1 cellular context compared by ENCODE assay signal in the genomic region with DNA sequence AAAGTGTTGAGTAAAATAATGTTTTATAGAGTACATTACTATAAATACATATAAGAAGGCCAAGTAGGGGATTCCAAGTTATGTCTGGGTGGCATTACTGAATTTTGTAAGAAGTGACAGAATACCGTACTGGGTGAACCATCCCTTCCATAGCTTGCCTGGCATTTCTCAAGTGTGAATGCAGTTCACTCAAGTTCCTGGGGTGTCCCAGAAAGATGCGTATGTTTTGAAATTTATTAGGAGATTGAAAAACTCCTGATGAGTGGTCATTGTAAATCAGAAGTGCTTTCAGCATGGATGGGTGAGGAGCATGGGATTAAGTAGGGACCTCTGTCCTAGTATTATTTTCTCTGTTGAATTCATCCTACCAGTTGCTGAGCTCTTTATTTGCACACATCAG.
TF ChIP-seq lines count a peak whose summit lies in the region.

No MANE protein-coding gene starts in this region.

TF ChIP-seq in IMR-90, 13 proteins besides CTCF, POLR2A, EP300 and RAD21:
- TF ChIP-seq MAZ (IDR thresholded peaks at IDR 0.05; ENCODE audit: borderline replicate concordance, low read depth, low read length): no peak
- TF ChIP-seq NFE2L2 (IDR thresholded peaks at IDR 0.05; ENCODE audit: low read depth, low read length): no peak
- TF ChIP-seq MXI1 (IDR thresholded peaks at IDR 0.05; ENCODE audit: borderline replicate concordance, low read depth, low read length): no peak
- TF ChIP-seq MAFK (IDR thresholded peaks at IDR 0.05; ENCODE audit: low read depth, low read length): no peak
